ENCODE assay signal across 8 cellular contexts in the genomic region with DNA sequence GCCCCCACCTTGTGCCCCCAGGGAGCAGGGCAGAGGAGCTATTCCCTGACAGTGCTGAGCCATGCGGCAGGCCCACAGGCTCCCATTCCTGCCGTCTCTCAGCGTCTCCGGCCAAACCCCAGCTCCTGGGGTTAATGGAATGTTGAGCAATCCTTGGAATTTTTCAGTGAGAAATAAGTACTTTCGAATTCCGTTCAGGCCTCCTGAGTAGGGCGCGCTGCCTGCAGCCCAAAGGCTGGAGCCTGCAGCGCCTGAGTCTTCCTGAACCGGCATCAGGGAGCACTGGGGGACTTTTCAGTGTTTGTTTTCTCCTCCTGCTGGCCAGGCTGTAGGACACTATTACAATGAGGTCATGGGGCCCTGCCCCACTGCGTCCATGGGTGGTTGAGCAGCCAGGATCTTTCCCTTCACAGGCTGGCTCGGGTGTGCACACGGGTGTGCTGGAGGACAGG. TPM values are rescaled to one million over a fixed set of nuclear protein-coding genes. Genes with fewer than 3 reads are reported as not detected.
A peak's percentile ranks its signal among the peaks of the same experiment; 100 is the strongest.
DNase-seq lines count a peak whose midpoint lies in the region; ATAC-seq, FAIRE-seq and TF ChIP-seq lines count a peak whose summit lies in the region.

No MANE protein-coding gene starts in this region.

- H4K20me1 ChIP-seq in endothelial cell of umbilical vein (replicated peaks; ENCODE audit: control insufficient read depth, extremely low read depth, insufficient read depth, low read length), result no peaks in the 10 kb centered on the region

- intact Hi-C loops in endothelial cell of umbilical vein (cut with micrococcal nuclease) (loop anchor here (1.0 to 5.0 kb wide), 4 partner anchors 15 to 85 kb away; partner anchors contain the start of gene CSF1), upper lobe of right lung (cut with DNase I) (no loop called here)

- no peak overlapping the region for H3K9ac ChIP-seq in endothelial cell of umbilical vein (replicated peaks; ENCODE audit: extremely low read depth, insufficient read depth, low read length)

- H3K9me3 ChIP-seq in endothelial cell of umbilical vein (replicated peaks; ENCODE audit: control insufficient read depth, insufficient read depth, low read length) (no peaks in the 10 kb centered on the region), mesodermal cell (ENCODE audit: control insufficient read depth, low read length) (no peaks in the 10 kb centered on the region), upper lobe of right lung (no peaks in the 10 kb centered on the region)

- 6 to 14% methylated on average over 9 to 11 of the region's 13 CpGs for WGBS in mesodermal cell (ENCODE audit: insufficient coverage in 2 of 2), 2 experiments

- peak in 1 of 2 donors; percentile 25 for TF ChIP-seq CTCF in endothelial cell of umbilical vein (IDR thresholded peaks at IDR 0.05; ENCODE audit: extremely low read depth in 1 of 2, insufficient read depth in 1 of 2, low read depth in 1 of 2, low read length in 2 of 2)
- peak; percentile 18 for TF ChIP-seq CTCF in upper lobe of right lung (IDR thresholded peaks at IDR 0.05)

- BruUV-seq in endothelial cell of umbilical vein (replicated peaks; lab: Mats Ljungman, UMichigan), result no TSS peak

- peak overlapping the region; percentile 83 for H2AFZ ChIP-seq in endothelial cell of umbilical vein (ENCODE audit: low read depth, low read length)

- H3K4me2 ChIP-seq in endothelial cell of umbilical vein (ENCODE audit: insufficient read depth, low read length), result no peak overlapping the region

- H3K4me3 ChIP-seq in endothelial cell of umbilical vein (replicated peaks in 1 of 3; ENCODE audit: insufficient read depth in 1 of 3, low read depth in 1 of 3, low read length in 3 of 3) (no peak overlapping the region), mesodermal cell (ENCODE audit: extremely low read depth, insufficient read depth, low read length, poor library complexity, severe bottlenecking) (no peak overlapping the region), upper lobe of right lung (no peak overlapping the region)

- POLR2A ChIA-PET in endothelial cell of umbilical vein (lab: Charles Lee), result no interaction called here

- FAIRE-seq in endothelial cell of umbilical vein (lab: Jason Lieb, UNC), result peak; percentile 73

- H3K79me2 ChIP-seq in endothelial cell of umbilical vein (ENCODE audit: control insufficient read depth, insufficient read depth, low read length), result no peaks in the 10 kb centered on the region

- H3K36me3 ChIP-seq in endothelial cell of umbilical vein (ENCODE audit: control insufficient read depth in 2 of 2, extremely low read depth in 1 of 2, insufficient read depth in 2 of 2, low read length in 2 of 2) (no peaks in the 10 kb centered on the region), mesodermal cell (ENCODE audit: control insufficient read depth, insufficient read depth, low read length) (no peaks in the 10 kb centered on the region), upper lobe of right lung (no peaks in the 10 kb centered on the region)

- H3K9me1 ChIP-seq in endothelial cell of umbilical vein (replicated peaks; ENCODE audit: control insufficient read depth, extremely low read depth, insufficient read depth, low read length), result no peaks in the 10 kb centered on the region

- peak; percentile 16 for DNase-seq in LoVo (ENCODE audit: low spot score)
- DNase-seq in endothelial cell of umbilical vein (ENCODE audit: low read depth, low spot score), result peak; percentile 56
- peak; percentile 81 for DNase-seq in upper lobe of right lung
- DNase-seq in stimulated activated CD4-positive, alpha-beta T cell treated with anti-CD3 and anti-CD28 coated beads, Interleukin-1b, Interleukin-23, amount 100 ng/mL, for 48 hours, result no peak
- DNase-seq in NCI-H2029 treated with DMSO at 0.1 percent for 48 hours (lab: John Stamatoyannopoulos, UW), result no peak
- DNase-seq in OCI-M1 (lab: John Stamatoyannopoulos, UW), result no peak

- TF ChIP-seq POLR2A in endothelial cell of umbilical vein (IDR thresholded peaks at IDR 0.05; ENCODE audit: low read depth, low read length), result no peak

- ATAC-seq in upper lobe of right lung (peak; percentile 88), GM21526 (IDR thresholded peaks at IDR 0.05; ENCODE audit: low FRiP score, unreplicated experiment) (no peak)

- peaks cover 7 to 15% of the 10 kb centered on the region in 2 experiments for H3K27me3 ChIP-seq in endothelial cell of umbilical vein (ENCODE audit: control insufficient read depth in 2 of 2, insufficient read depth in 2 of 2, low read length in 2 of 2)
- H3K27me3 ChIP-seq in upper lobe of right lung, result no peaks in the 10 kb centered on the region

- CTCF ChIA-PET in endothelial cell of umbilical vein (lab: Charles Lee), result interaction anchor here (0.7 to 2.5 kb wide), 10 partner anchors 11 to 107 kb away, joined by 3 to 16 read pairs (median 3); partner anchors contain the start of gene AHCYL1

- dilution Hi-C loops in endothelial cell of umbilical vein (cut with MboI; ENCODE audit: extremely low pct_ligation_motif_present, low sequenced_read_pairs), result no loop called here

- H3K27ac ChIP-seq in endothelial cell of umbilical vein (ENCODE audit: insufficient read depth, low read depth, low read length) (no peak overlapping the region), mesodermal cell (ENCODE audit: low read depth, low read length, severe bottlenecking) (peak overlapping the region; percentile 98), upper lobe of right lung (peak overlapping the region; percentile 82)

- H3K4me1 ChIP-seq in endothelial cell of umbilical vein (ENCODE audit: control insufficient read depth, extremely low read depth, insufficient read depth, low read length), result peaks cover 8% of the 10 kb centered on the region
- peaks cover 46% of the 10 kb centered on the region for H3K4me1 ChIP-seq in mesodermal cell (ENCODE audit: control insufficient read depth, insufficient read depth, low read length, poor library complexity, severe bottlenecking)
- H3K4me1 ChIP-seq in upper lobe of right lung, result peaks cover 37% of the 10 kb centered on the region

TF ChIP-seq in endothelial cell of umbilical vein, 7 proteins besides CTCF, POLR2A, EP300 and RAD21:
- no peak for TF ChIP-seq EZH2 (IDR thresholded peaks at IDR 0.05; ENCODE audit: borderline replicate concordance, low read depth, low read length, severe bottlenecking)
- no peak for TF ChIP-seq MYC (IDR thresholded peaks at IDR 0.05; ENCODE audit: low read depth, low read length)
- TF ChIP-seq JUN (IDR thresholded peaks at IDR 0.05; ENCODE audit: borderline replicate concordance, insufficient read depth, insufficient read length, low read depth), result no peak
- no peak for TF ChIP-seq POLR2AphosphoS5 (IDR thresholded peaks at IDR 0.05; ENCODE audit: insufficient read depth, low read depth, low read length)
- TF ChIP-seq GATA2 (IDR thresholded peaks at IDR 0.05; ENCODE audit: insufficient read depth, insufficient read length, low read depth, low read length), result no peak
- TF ChIP-seq MAX (IDR thresholded peaks at IDR 0.05; ENCODE audit: insufficient read depth, insufficient read length), result no peak
- no peak for TF ChIP-seq FOS (IDR thresholded peaks at IDR 0.05; ENCODE audit: borderline replicate concordance, insufficient read depth, low read length)

RNA-seq across cellular contexts. Expression of gene CSF1, which starts 33.3 kb away (rescaled TPM):
- total RNA-seq in endothelial cell of umbilical vein (22.7 and 28.9 TPM in 2 replicates), upper lobe of right lung (79.8 TPM)
- 23.3 and 24.5 TPM in 2 replicates for polyA plus RNA-seq in endothelial cell of umbilical vein
- polyA plus RNA-seq in endothelial cell of umbilical vein (2011; cell fraction: cytosol; rRNA removed), result 18.0 and 21.7 TPM in 2 replicates
- 17.9 and 23.3 TPM in 2 replicates for polyA plus RNA-seq in endothelial cell of umbilical vein (2011; cell fraction: nucleus; rRNA removed)
- polyA plus RNA-seq in endothelial cell of umbilical vein (2012), result 18.7 and 20.5 TPM in 2 replicates
- polyA minus RNA-seq in endothelial cell of umbilical vein, result 10.2 and 22.5 TPM in 2 replicates
- 1.6 TPM for polyA minus RNA-seq in endothelial cell of umbilical vein (2011; cell fraction: cytosol; rRNA and poly(A)+ RNA removed)
- polyA minus RNA-seq in endothelial cell of umbilical vein (2011; cell fraction: nucleus; rRNA and poly(A)+ RNA removed), result 5.8 and 10.2 TPM in 2 replicates
- polyA plus RNA-seq in mesodermal cell (2013, experiment 1 of 2), result 19.1 TPM
- 18.8 TPM for polyA plus RNA-seq in mesodermal cell (2013, experiment 2 of 2)

Comparison
In these comparisons a context has a peak if more than half of its experiments do, and no peak if none do; other contexts are left out.
1. DNase-seq: peak in LoVo (single experiment), endothelial cell of umbilical vein (single experiment) and upper lobe of right lung (single experiment); none in stimulated activated CD4-positive, alpha-beta T cell treated with anti-CD3 and anti-CD28 coated beads, Interleukin-1b, Interleukin-23, amount 100 ng/mL, for 48 hours (single experiment), NCI-H2029 treated with DMSO at 0.1 percent for 48 hours (single experiment) and OCI-M1 (single experiment).